In genomic region chr12:50024804-50025186, GRCh38 we compare ENCODE assay signal across 8 cellular contexts. TPM values are rescaled to one million over a fixed set of nuclear protein-coding genes. Genes with fewer than 3 reads are reported as not detected.
A peak's percentile ranks its signal among the peaks of the same experiment; 100 is the strongest.
DNase-seq lines count a peak whose midpoint lies in the region; ATAC-seq and TF ChIP-seq lines count a peak whose summit lies in the region.

No MANE protein-coding gene starts in this region.

- peaks cover 9% of the 10 kb centered on the region for H3K4me1 ChIP-seq in foreskin keratinocyte
- peaks cover 0 to 23% (median 13%) of the 10 kb centered on the region in 4 donors for H3K4me1 ChIP-seq in sigmoid colon

- H3K9ac ChIP-seq in SU-DHL-6 (ENCODE audit: low read length), result peak overlapping the region; percentile 90

- intact Hi-C loops in sigmoid colon (cut with DNase I), result loop anchor here (5.0 kb wide), 1 partner anchor 42 kb away; no protein-coding TSS in a partner anchor

- no peaks in the 10 kb centered on the region for H3K36me3 ChIP-seq in SU-DHL-6 (ENCODE audit: low read length)
- no peaks in the 10 kb centered on the region for H3K36me3 ChIP-seq in sigmoid colon

- H3K4me3 ChIP-seq in SU-DHL-6 (ENCODE audit: insufficient read depth, low read length, poor library complexity, severe bottlenecking), result peak overlapping the region; percentile 76
- peak overlapping the region; percentile 75 to 79 (median 76) for H3K4me3 ChIP-seq in sigmoid colon

- H3K27me3 ChIP-seq in SU-DHL-6 (ENCODE audit: low read length), result no peaks in the 10 kb centered on the region
- H3K27me3 ChIP-seq in foreskin keratinocyte, result no peaks in the 10 kb centered on the region
- H3K27me3 ChIP-seq in sigmoid colon, result no peaks in the 10 kb centered on the region

- H3K9me3 ChIP-seq in SU-DHL-6 (ENCODE audit: insufficient read depth, low read length), result no peaks in the 10 kb centered on the region
- H3K9me3 ChIP-seq in sigmoid colon, result no peaks in the 10 kb centered on the region

- ATAC-seq in HG02884 (IDR thresholded peaks at IDR 0.05; ENCODE audit: unreplicated experiment), result peak; percentile 6
- peak; percentile 36 for ATAC-seq in foreskin keratinocyte

- peak overlapping the region; percentile 79 for H3K27ac ChIP-seq in SU-DHL-6 (ENCODE audit: low read depth, low read length)
- peak overlapping the region; percentile 43 for H3K27ac ChIP-seq in foreskin keratinocyte
- peak overlapping the region; percentile 64 to 66 (median 66) for H3K27ac ChIP-seq in sigmoid colon

- H3K79me2 ChIP-seq in SU-DHL-6 (ENCODE audit: insufficient read depth, low read length), result peaks cover 54% of the 10 kb centered on the region

- no peak for TF ChIP-seq POLR2A in sigmoid colon (IDR thresholded peaks at IDR 0.05)

- peaks cover 10% of the 10 kb centered on the region for H4K20me1 ChIP-seq in SU-DHL-6 (ENCODE audit: low read depth, low read length)

- TF ChIP-seq CTCF in SU-DHL-6 (IDR thresholded peaks at IDR 0.05; ENCODE audit: insufficient read depth, low read length, poor library complexity, severe bottlenecking) (no peak), foreskin keratinocyte (conservative IDR thresholded peaks at IDR 0.05) (no peak), sigmoid colon (IDR thresholded peaks at IDR 0.05) (no peak)

- H3K9me2 ChIP-seq in SU-DHL-6 (replicated peaks; ENCODE audit: insufficient read depth, low read length), result no peaks in the 10 kb centered on the region

- peak overlapping the region; percentile 76 for H3K4me2 ChIP-seq in SU-DHL-6 (ENCODE audit: low read depth, low read length, poor library complexity, severe bottlenecking)

- peak; percentile 24 for DNase-seq in NCI-H1092 treated with DMSO at 0.1 percent for 48 hours (lab: John Stamatoyannopoulos, UW)
- no peak for DNase-seq in NCI-H1092 (lab: John Stamatoyannopoulos, UW)
- DNase-seq in foreskin keratinocyte, result peak in 1 of 2 donors; percentile 23
- no peak for DNase-seq in sigmoid colon
- no peak for DNase-seq in NCI-H1694 treated with DMSO at 0.1 percent for 48 hours (lab: John Stamatoyannopoulos, UW)
- no peak for DNase-seq in RPMI8226

- peak overlapping the region; percentile 2 for H2AFZ ChIP-seq in SU-DHL-6 (ENCODE audit: low read depth, low read length, severe bottlenecking)

- no peak for TF ChIP-seq EP300 in sigmoid colon (IDR thresholded peaks at IDR 0.05)

- 1 to 2% methylated on average over 16 of the region's 16 CpGs for WGBS in sigmoid colon, 2 donors

- no peaks in the 10 kb centered on the region; the same call in 1 of the 2 replicates for H3F3A ChIP-seq in SU-DHL-6 (ENCODE audit: insufficient read depth)

RNA-seq across cellular contexts. Expression of gene RACGAP1, which starts 0.5 kb away (rescaled TPM):
- total RNA-seq in foreskin keratinocyte (80.6 and 101 TPM in 2 replicates), sigmoid colon (10 to 100 TPM; 14.1 to 42.6 (median 27.0) TPM)
- polyA plus RNA-seq in foreskin keratinocyte (34.3 and 48.4 TPM in 2 replicates), sigmoid colon (10 to 100 TPM in 1 of 3 donors, 1 to 10 TPM in 2; 4.8 to 22.5 (median 8.3) TPM)

RNA-seq across cellular contexts. Expression of gene ASIC1, which starts 32.6 kb away (rescaled TPM):
- total RNA-seq in foreskin keratinocyte (3.3 and 4.3 TPM in 2 replicates), sigmoid colon (1 to 10 TPM; 3.5 to 6.9 (median 5.2) TPM)
- polyA plus RNA-seq in foreskin keratinocyte (4.3 and 5.6 TPM in 2 replicates), sigmoid colon (1 to 10 TPM in 2 of 3 donors, not detected in 1; 1.3 to 1.6 TPM)

RNA-seq across cellular contexts. Expression of gene AQP6, which starts 52.0 kb away (rescaled TPM):
- 0.03 and 0.11 TPM in 2 replicates for total RNA-seq in foreskin keratinocyte
- 0.11 and 0.16 TPM in 2 replicates for polyA plus RNA-seq in foreskin keratinocyte
- under 1 TPM; 0.14 to 0.83 (median 0.60) TPM for total RNA-seq in sigmoid colon
- polyA plus RNA-seq in sigmoid colon, result under 1 TPM in 1 of 3 donors, not detected in 2; 0.12 TPM
